ENCODE assay signal across 21 cellular contexts in genomic region chr6:120805267-120805666, GRCh38.
DNase-seq lines count a peak whose midpoint lies in the region; ATAC-seq and TF ChIP-seq lines count a peak whose summit lies in the region.
"Had no signal": no experiment of that assay in that cellular context is flagged by ENCODE, and none has a peak within 500 bp of the region (broad histone marks: within the 10 kb centered on the region; RNA-seq: fewer than 3 reads in every experiment).

No MANE protein-coding gene starts in this region.

- no peak for TF ChIP-seq EP300 in tibial nerve (IDR thresholded peaks at IDR 0.05)

- H3K9me3 Mint-ChIP-seq in endodermal cell: peaks cover 19% of the 10 kb centered on the region

- CTCF ChIA-PET in RWPE1 (lab: Yijun Ruan, JAX): no interaction called here

- H3K27ac Mint-ChIP-seq in endodermal cell: no peak overlapping the region
- H3K27ac Mint-ChIP-seq: activated CD4-positive, alpha-beta T cell treated with anti-CD3 and anti-CD28 coated beads for 36 hours; B cell; CD8-positive, alpha-beta T cell; T-helper 2 cell treated with Interferon-gamma antibody and Interleukin-4, amounts not matched to agents 5 μg/mL and 100 μg/mL, for 36 hours had no signal

- intact Hi-C loops in left ventricle myocardium superior (cut with micrococcal nuclease): no loop called here
- intact Hi-C loops in cardiac septum (cut with DNase I): no loop called here

- no peaks in the 10 kb centered on the region for H3K36me3 Mint-ChIP-seq in endodermal cell (ENCODE audit: low read depth)
- H3K36me3 Mint-ChIP-seq: CD8-positive, alpha-beta T cell had no signal

- DNase-seq in left ventricle myocardium superior (no peak), cardiac septum (ENCODE audit: low spot score) (no peak), RWPE1 (ENCODE audit: low spot score) (peak; percentile 1), glomerular visceral epithelial cell (ENCODE audit: extremely low spot score) (peak; percentile 25), endodermal cell (no peak), tibial nerve (ENCODE audit: low spot score in 2 of 2) (no peak)
- DNase-seq: activated CD4-positive, alpha-beta T cell treated with anti-CD3 and anti-CD28 coated beads for 36 hours; activated effector memory CD4-positive, alpha-beta T cell treated with anti-CD3 and anti-CD28 coated beads, Interleukin-2, amount 50 U/mL, for 16 hours; CD8-positive, alpha-beta T cell; H7; NCI-H1105; NCI-H2029; NCI-H748 treated with DMSO at 0.1 percent for 48 hours; transverse colon had no signal

- 82 to 89% methylated on average over 2 of the region's 2 CpGs for WGBS in endodermal cell (ENCODE audit: insufficient coverage in 1 of 2, insufficient read length in 1 of 2), 2 experiments
- 76 to 84% methylated on average over 2 of the region's 2 CpGs for WGBS in tibial nerve, 2 donors

- H3K4me1 Mint-ChIP-seq in endodermal cell: peaks cover 6% of the 10 kb centered on the region
- H3K4me1 Mint-ChIP-seq: activated CD4-positive, alpha-beta T cell treated with anti-CD3 and anti-CD28 coated beads for 36 hours; B cell had no signal

- no peak overlapping the region for H3K27ac ChIP-seq in RWPE1
- H3K27ac ChIP-seq in endodermal cell (ENCODE audit: low read depth, low read length): no peak overlapping the region
- no peak overlapping the region for H3K27ac ChIP-seq in tibial nerve
- H3K27ac ChIP-seq: foreskin keratinocyte, neutrophil, transverse colon had no signal

- POLR2A ChIA-PET in RWPE1 (lab: Yijun Ruan, JAX; ENCODE audit: low non-redundant PET): no interaction called here

- H3K27me3 Mint-ChIP-seq in endodermal cell (ENCODE audit: insufficient read depth): no peaks in the 10 kb centered on the region
- H3K27me3 Mint-ChIP-seq: activated CD4-positive, alpha-beta T cell treated with anti-CD3 and anti-CD28 coated beads for 36 hours; B cell had no signal

- TF ChIP-seq CTCF in RWPE1 (conservative IDR thresholded peaks at IDR 0.05; ENCODE audit: low read depth): no peak
- TF ChIP-seq CTCF in endodermal cell (conservative IDR thresholded peaks at IDR 0.05): no peak
- TF ChIP-seq CTCF in tibial nerve (IDR thresholded peaks at IDR 0.05): no peak

- H3K4me3 ChIP-seq in endodermal cell (ENCODE audit: low read length) (no peak overlapping the region), tibial nerve (no peak overlapping the region)
- H3K4me3 ChIP-seq: transverse colon had no signal

- H3K9me3 ChIP-seq in endodermal cell (ENCODE audit: control insufficient read depth, low read length): peaks cover 7% of the 10 kb centered on the region
- peaks cover 0 to 6% (median 0%) of the 10 kb centered on the region in 4 donors for H3K9me3 ChIP-seq in tibial nerve
- H3K9me3 ChIP-seq: neutrophil, transverse colon had no signal

- ATAC-seq in left ventricle myocardium superior (peak; percentile 42), esophagus mucosa (no peak), GM21381 (IDR thresholded peaks at IDR 0.05; ENCODE audit: unreplicated experiment) (no peak)
- ATAC-seq: activated CD4-positive, alpha-beta T cell treated with anti-CD3 and anti-CD28 coated beads for 36 hours; CD8-positive, alpha-beta T cell; foreskin keratinocyte; left lobe of liver had no signal

- no peak for TF ChIP-seq POLR2A in tibial nerve (IDR thresholded peaks at IDR 0.05)

- H3K4me3 Mint-ChIP-seq in endodermal cell: no peak overlapping the region
- H3K4me3 Mint-ChIP-seq: activated CD4-positive, alpha-beta T cell treated with anti-CD3 and anti-CD28 coated beads for 36 hours; B cell; CD8-positive, alpha-beta T cell; T-helper 2 cell treated with Interferon-gamma antibody and Interleukin-4, amounts not matched to agents 5 μg/mL and 100 μg/mL, for 36 hours had no signal

- H3K9ac ChIP-seq in endodermal cell (ENCODE audit: extremely low read depth, low read length, poor library complexity, severe bottlenecking): no peak overlapping the region

- no peaks in the 10 kb centered on the region for H3K27me3 ChIP-seq in endodermal cell (ENCODE audit: control insufficient read depth, insufficient read depth, low read length, poor library complexity, severe bottlenecking)
- H3K27me3 ChIP-seq in tibial nerve: no peaks in the 10 kb centered on the region
- H3K27me3 ChIP-seq: foreskin keratinocyte, neutrophil, transverse colon had no signal

- H3K4me1 ChIP-seq in endodermal cell (ENCODE audit: control insufficient read depth, insufficient read depth, low read length) (no peaks in the 10 kb centered on the region), tibial nerve (no peaks in the 10 kb centered on the region)
- H3K4me1 ChIP-seq: foreskin keratinocyte, transverse colon had no signal

- H3K36me3 ChIP-seq in endodermal cell (ENCODE audit: control insufficient read depth, insufficient read depth, low read length) (no peaks in the 10 kb centered on the region), tibial nerve (no peaks in the 10 kb centered on the region)
- H3K36me3 ChIP-seq: neutrophil, transverse colon had no signal

Comparison
In these comparisons a context has a peak if more than half of its experiments do, and no peak if none do; other contexts are left out.
1. DNase-seq: peak in RWPE1 (single experiment) and glomerular visceral epithelial cell (single experiment); none in left ventricle myocardium superior (single experiment), cardiac septum (single experiment), endodermal cell (single experiment) and tibial nerve (0 of 2).